1 cellular context compared by ENCODE assay signal in the genomic region with DNA sequence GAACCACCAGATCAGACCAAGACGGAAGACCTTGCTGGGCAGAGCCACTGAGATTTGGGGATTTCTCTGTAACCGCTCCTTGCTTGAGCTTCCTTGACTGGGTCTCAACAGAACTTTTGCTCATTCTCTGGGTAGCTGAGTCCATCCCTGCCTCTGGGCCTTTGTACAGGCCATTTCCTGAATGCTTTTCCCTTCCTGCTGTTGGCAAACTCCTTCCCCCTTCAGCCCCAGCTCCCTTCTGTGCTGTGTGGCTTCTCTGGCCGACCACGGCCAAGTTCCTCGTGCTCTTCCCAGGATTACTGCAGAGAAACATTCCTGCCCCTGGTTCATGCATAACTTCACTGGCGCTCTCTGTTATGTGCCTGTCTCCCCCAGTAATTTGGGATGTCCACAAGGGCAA.
TF ChIP-seq lines count a peak whose summit lies in the region.

No MANE protein-coding gene starts in this region.

TF ChIP-seq in H1, 55 proteins besides CTCF, POLR2A, EP300 and RAD21 (continued from another document):
- TF ChIP-seq, protein P1, sequence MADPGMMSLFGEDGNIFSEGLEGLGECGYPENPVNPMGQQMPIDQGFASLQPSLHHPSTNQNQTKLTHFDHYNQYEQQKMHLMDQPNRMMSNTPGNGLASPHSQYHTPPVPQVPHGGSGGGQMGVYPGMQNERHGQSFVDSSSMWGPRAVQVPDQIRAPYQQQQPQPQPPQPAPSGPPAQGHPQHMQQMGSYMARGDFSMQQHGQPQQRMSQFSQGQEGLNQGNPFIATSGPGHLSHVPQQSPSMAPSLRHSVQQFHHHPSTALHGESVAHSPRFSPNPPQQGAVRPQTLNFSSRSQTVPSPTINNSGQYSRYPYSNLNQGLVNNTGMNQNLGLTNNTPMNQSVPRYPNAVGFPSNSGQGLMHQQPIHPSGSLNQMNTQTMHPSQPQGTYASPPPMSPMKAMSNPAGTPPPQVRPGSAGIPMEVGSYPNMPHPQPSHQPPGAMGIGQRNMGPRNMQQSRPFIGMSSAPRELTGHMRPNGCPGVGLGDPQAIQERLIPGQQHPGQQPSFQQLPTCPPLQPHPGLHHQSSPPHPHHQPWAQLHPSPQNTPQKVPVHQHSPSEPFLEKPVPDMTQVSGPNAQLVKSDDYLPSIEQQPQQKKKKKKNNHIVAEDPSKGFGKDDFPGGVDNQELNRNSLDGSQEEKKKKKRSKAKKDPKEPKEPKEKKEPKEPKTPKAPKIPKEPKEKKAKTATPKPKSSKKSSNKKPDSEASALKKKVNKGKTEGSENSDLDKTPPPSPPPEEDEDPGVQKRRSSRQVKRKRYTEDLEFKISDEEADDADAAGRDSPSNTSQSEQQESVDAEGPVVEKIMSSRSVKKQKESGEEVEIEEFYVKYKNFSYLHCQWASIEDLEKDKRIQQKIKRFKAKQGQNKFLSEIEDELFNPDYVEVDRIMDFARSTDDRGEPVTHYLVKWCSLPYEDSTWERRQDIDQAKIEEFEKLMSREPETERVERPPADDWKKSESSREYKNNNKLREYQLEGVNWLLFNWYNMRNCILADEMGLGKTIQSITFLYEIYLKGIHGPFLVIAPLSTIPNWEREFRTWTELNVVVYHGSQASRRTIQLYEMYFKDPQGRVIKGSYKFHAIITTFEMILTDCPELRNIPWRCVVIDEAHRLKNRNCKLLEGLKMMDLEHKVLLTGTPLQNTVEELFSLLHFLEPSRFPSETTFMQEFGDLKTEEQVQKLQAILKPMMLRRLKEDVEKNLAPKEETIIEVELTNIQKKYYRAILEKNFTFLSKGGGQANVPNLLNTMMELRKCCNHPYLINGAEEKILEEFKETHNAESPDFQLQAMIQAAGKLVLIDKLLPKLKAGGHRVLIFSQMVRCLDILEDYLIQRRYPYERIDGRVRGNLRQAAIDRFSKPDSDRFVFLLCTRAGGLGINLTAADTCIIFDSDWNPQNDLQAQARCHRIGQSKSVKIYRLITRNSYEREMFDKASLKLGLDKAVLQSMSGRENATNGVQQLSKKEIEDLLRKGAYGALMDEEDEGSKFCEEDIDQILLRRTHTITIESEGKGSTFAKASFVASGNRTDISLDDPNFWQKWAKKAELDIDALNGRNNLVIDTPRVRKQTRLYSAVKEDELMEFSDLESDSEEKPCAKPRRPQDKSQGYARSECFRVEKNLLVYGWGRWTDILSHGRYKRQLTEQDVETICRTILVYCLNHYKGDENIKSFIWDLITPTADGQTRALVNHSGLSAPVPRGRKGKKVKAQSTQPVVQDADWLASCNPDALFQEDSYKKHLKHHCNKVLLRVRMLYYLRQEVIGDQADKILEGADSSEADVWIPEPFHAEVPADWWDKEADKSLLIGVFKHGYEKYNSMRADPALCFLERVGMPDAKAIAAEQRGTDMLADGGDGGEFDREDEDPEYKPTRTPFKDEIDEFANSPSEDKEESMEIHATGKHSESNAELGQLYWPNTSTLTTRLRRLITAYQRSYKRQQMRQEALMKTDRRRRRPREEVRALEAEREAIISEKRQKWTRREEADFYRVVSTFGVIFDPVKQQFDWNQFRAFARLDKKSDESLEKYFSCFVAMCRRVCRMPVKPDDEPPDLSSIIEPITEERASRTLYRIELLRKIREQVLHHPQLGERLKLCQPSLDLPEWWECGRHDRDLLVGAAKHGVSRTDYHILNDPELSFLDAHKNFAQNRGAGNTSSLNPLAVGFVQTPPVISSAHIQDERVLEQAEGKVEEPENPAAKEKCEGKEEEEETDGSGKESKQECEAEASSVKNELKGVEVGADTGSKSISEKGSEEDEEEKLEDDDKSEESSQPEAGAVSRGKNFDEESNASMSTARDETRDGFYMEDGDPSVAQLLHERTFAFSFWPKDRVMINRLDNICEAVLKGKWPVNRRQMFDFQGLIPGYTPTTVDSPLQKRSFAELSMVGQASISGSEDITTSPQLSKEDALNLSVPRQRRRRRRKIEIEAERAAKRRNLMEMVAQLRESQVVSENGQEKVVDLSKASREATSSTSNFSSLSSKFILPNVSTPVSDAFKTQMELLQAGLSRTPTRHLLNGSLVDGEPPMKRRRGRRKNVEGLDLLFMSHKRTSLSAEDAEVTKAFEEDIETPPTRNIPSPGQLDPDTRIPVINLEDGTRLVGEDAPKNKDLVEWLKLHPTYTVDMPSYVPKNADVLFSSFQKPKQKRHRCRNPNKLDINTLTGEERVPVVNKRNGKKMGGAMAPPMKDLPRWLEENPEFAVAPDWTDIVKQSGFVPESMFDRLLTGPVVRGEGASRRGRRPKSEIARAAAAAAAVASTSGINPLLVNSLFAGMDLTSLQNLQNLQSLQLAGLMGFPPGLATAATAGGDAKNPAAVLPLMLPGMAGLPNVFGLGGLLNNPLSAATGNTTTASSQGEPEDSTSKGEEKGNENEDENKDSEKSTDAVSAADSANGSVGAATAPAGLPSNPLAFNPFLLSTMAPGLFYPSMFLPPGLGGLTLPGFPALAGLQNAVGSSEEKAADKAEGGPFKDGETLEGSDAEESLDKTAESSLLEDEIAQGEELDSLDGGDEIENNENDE (IDR thresholded peaks at IDR 0.05; ENCODE audit: insufficient replicate concordance, low read length): no peak
- TF ChIP-seq BACH1 (IDR thresholded peaks at IDR 0.05; ENCODE audit: low read length) (no peak), SIX5 (IDR thresholded peaks at IDR 0.05; ENCODE audit: low read depth, low read length) (no peak), CBX5 (IDR thresholded peaks at IDR 0.05; ENCODE audit: low read depth, low read length) (no peak)
